In the genomic region with DNA sequence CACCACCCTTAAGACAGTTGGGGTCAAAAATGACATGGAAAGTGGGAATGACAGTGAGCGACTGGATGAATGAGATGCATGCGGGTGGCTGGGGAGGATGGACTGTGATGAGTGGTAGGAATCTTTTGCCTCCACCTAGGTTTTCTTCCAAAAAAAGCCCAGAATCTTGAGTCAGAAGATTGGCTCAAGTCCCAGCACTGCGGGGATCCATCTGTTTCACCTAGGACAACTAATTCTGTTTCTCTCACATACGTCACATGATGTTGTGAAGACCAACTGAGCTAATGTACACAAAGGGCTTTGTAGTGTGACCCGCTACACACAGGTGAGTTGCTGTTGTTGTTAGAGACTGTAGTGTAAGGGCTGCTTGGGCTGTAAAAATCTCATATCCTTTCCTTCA, we compare ENCODE assay signal across 23 cellular contexts.
"Had no signal": no experiment of that assay in that cellular context is flagged by ENCODE, and none has a peak within 500 bp of the region (broad histone marks: within the 10 kb centered on the region; RNA-seq: fewer than 3 reads in every experiment).

No MANE protein-coding gene starts in this region.

- H3K27ac Mint-ChIP-seq: naive B cell; nephron; stimulated activated memory B cell treated with anti-CD40 and anti-IgM and Interleukin-4, amounts not matched to agents 10 μg/mL and 1 μg/mL and 100 μg/mL, for 72 hours; stimulated activated naive CD8-positive, alpha-beta T cell treated with anti-CD3 and anti-CD28 coated beads, Interleukin-15, Interleukin-2, amounts not matched to agents 100 ng/mL and 50 ng/mL, for 24 hours had no signal

- H3K36me3 ChIP-seq: gastrocnemius medialis, heart right ventricle, left ventricle myocardium inferior, lower lobe of right lung, pancreas, prostate gland, right lobe of liver, thoracic aorta had no signal

- H3K4me3 Mint-ChIP-seq: naive B cell; nephron; stimulated activated memory B cell treated with anti-CD40 and anti-IgM and Interleukin-4, amounts not matched to agents 10 μg/mL and 1 μg/mL and 100 μg/mL, for 72 hours; stimulated activated naive CD8-positive, alpha-beta T cell treated with anti-CD3 and anti-CD28 coated beads, Interleukin-15, Interleukin-2, amounts not matched to agents 100 ng/mL and 50 ng/mL, for 24 hours had no signal

- H3K27ac ChIP-seq: coronary artery, dorsolateral prefrontal cortex, gastrocnemius medialis, heart right ventricle, left ventricle myocardium inferior, lower lobe of right lung, pancreas, prostate gland, thoracic aorta had no signal

- H3K4me1 Mint-ChIP-seq: naive B cell; nephron; stimulated activated memory B cell treated with anti-CD40 and anti-IgM and Interleukin-4, amounts not matched to agents 10 μg/mL and 1 μg/mL and 100 μg/mL, for 72 hours had no signal

- H3K9me3 Mint-ChIP-seq: nephron; stimulated activated memory B cell treated with anti-CD40 and anti-IgM and Interleukin-4, amounts not matched to agents 10 μg/mL and 1 μg/mL and 100 μg/mL, for 72 hours; stimulated activated naive CD8-positive, alpha-beta T cell treated with anti-CD3 and anti-CD28 coated beads, Interleukin-15, Interleukin-2, amounts not matched to agents 100 ng/mL and 50 ng/mL, for 24 hours had no signal

- H3K4me1 ChIP-seq: gastrocnemius medialis, heart right ventricle, left ventricle myocardium inferior, lower lobe of right lung, prostate gland had no signal

- ATAC-seq: esophagus mucosa; gastrocnemius medialis; heart right ventricle; left cardiac atrium; stimulated activated memory B cell treated with anti-CD40 and anti-IgM and Interleukin-4, amounts not matched to agents 10 μg/mL and 1 μg/mL and 100 μg/mL, for 72 hours had no signal

- DNase-seq: effector CD8-positive, alpha-beta T cell; gastrocnemius medialis; heart right ventricle; left cardiac atrium; left ventricle myocardium inferior; lower lobe of right lung; mesenchymal stem cell; midbrain; naive B cell; occipital lobe; pancreas; retina; right lobe of liver; stimulated activated CD4-positive, alpha-beta T cell treated with anti-CD3 and anti-CD28 coated beads, Interleukin-4, amount 100 ng/mL, for 24 hours; trophoblast cell had no signal

- H3K4me3 ChIP-seq: coronary artery, dorsolateral prefrontal cortex, gastrocnemius medialis, heart right ventricle, left ventricle myocardium inferior, lower lobe of right lung, pancreas, prostate gland, right lobe of liver, thoracic aorta had no signal

- H3K27me3 ChIP-seq: gastrocnemius medialis, pancreas, right lobe of liver had no signal

- H3K36me3 Mint-ChIP-seq: naive B cell; stimulated activated memory B cell treated with anti-CD40 and anti-IgM and Interleukin-4, amounts not matched to agents 10 μg/mL and 1 μg/mL and 100 μg/mL, for 72 hours had no signal

- H3K9me3 ChIP-seq: gastrocnemius medialis, heart right ventricle, left ventricle myocardium inferior, lower lobe of right lung, pancreas, prostate gland, thoracic aorta had no signal
